In genomic region chr9:71910602-71911060, GRCh38 we compare ENCODE assay signal across 8 cellular contexts. TPM values are rescaled to one million over a fixed set of nuclear protein-coding genes. Genes with fewer than 3 reads are reported as not detected.
DNase-seq lines count a peak whose midpoint lies in the region; ATAC-seq, FAIRE-seq and TF ChIP-seq lines count a peak whose summit lies in the region.

No MANE protein-coding gene starts in this region.

- no peak for FAIRE-seq in H1 (lab: Jason Lieb, UNC)

- H3K27me3 ChIP-seq in NT2/D1 (ENCODE audit: insufficient read depth, insufficient read length) (no peaks in the 10 kb centered on the region), H1 (replicated peaks in 1 of 4; ENCODE audit: control insufficient read depth in 3 of 4, extremely low read depth in 1 of 4, insufficient read depth in 3 of 4, low read length in 3 of 4) (no peaks in the 10 kb centered on the region)

- ATAC-seq in HG02610 (IDR thresholded peaks at IDR 0.05; ENCODE audit: unreplicated experiment), result peak; percentile 8

- no peaks in the 10 kb centered on the region for H3K36me3 Mint-ChIP-seq in neural crest cell (ENCODE audit: low read depth)

- POLR2A ChIA-PET in H1 (lab: Charles Lee; ENCODE audit: partially characterized antibody), result interaction anchor here (0.8 to 3.6 kb wide), 29 partner anchors 9 to 141 kb away, joined by 3 to 73 read pairs (median 6); no protein-coding TSS in a partner anchor

- peaks cover 63 to 94% of the 10 kb centered on the region in 2 experiments for H3K79me2 ChIP-seq in H1 (ENCODE audit: control insufficient read depth in 1 of 2, insufficient read depth in 2 of 2, low read length in 2 of 2)

- H4K8ac ChIP-seq in H1 (ENCODE audit: extremely low read depth, insufficient read depth, low read length), result peak overlapping the region; percentile 98; the same call in 1 of the 2 replicates

- no peak for TF ChIP-seq EP300 in H1 (IDR thresholded peaks at IDR 0.05; ENCODE audit: borderline replicate concordance in 1 of 2, low read depth in 2 of 2, low read length in 2 of 2)

- H2BK12ac ChIP-seq in H1 (ENCODE audit: low read depth, low read length), result 0 out of 2 replicates have a peak overlapping the region, but pooled peaks have one; percentile 75

- H4K91ac ChIP-seq in H1 (replicated peaks; ENCODE audit: insufficient read length, low read length), result peak overlapping the region; percentile 65

- CTCF ChIA-PET in H1 (lab: Charles Lee; ENCODE audit: partially characterized antibody), result interaction anchor here (1.1 to 1.4 kb wide), 2 partner anchors 9 to 104 kb away, joined by 3 to 4 read pairs; no protein-coding TSS in a partner anchor

- H2AFZ ChIP-seq in H1 (ENCODE audit: low read length), result no peak overlapping the region

- peaks cover 15 to 19% of the 10 kb centered on the region in 2 experiments for H4K20me1 ChIP-seq in H1 (replicated peaks in 1 of 2; ENCODE audit: control insufficient read depth in 1 of 2, insufficient read depth in 2 of 2, low read length in 2 of 2)

- H3K4me1 Mint-ChIP-seq in neural crest cell, result peaks cover 56% of the 10 kb centered on the region

- no peak overlapping the region for H3K4ac ChIP-seq in H1 (replicated peaks; ENCODE audit: insufficient read length, low read depth, low read length)

- H3K4me3 Mint-ChIP-seq in neural crest cell, result peak overlapping the region; percentile 100

- no peak overlapping the region for H3K23ac ChIP-seq in H1 (ENCODE audit: insufficient read length)

- H3K18ac ChIP-seq in H1 (ENCODE audit: extremely low read depth, low read length), result peak overlapping the region; percentile 95

- peak overlapping the region; percentile 86 for H3K56ac ChIP-seq in H1 (replicated peaks; ENCODE audit: insufficient read length, low read depth, low read length)

- peak overlapping the region; percentile 95 for H2BK5ac ChIP-seq in H1 (ENCODE audit: low read depth, low read length)

- DNase-seq in DMS153 treated with DMSO at 0.1 percent for 48 hours (lab: John Stamatoyannopoulos, UW; ENCODE audit: unreplicated experiment), result peak; percentile 7
- DNase-seq in DMS153 (lab: John Stamatoyannopoulos, UW), result no peak
- DNase-seq in NT2/D1 (ENCODE audit: low read depth, low spot score), result no peak
- peak in 1 of 2 experiments; percentile 79 for DNase-seq in H1 (ENCODE audit: low read depth in 1 of 2, low spot score in 2 of 2)
- no peak for DNase-seq in neural crest cell (ENCODE audit: low read depth, low spot score)
- no peak for DNase-seq in iPS-NIHi7 (ENCODE audit: extremely low spot score)
- no peak for DNase-seq in NCI-H2196 (lab: John Stamatoyannopoulos, UW; ENCODE audit: unreplicated experiment)

- TF ChIP-seq POLR2A in H1 (IDR thresholded peaks at IDR 0.05; ENCODE audit: control extremely low read depth in 1 of 2, low read depth in 2 of 2, low read length in 2 of 2), result no peak

- no peaks in the 10 kb centered on the region for H3K4me1 ChIP-seq in NT2/D1 (ENCODE audit: insufficient read depth, insufficient read length)
- H3K4me1 ChIP-seq in H1 (replicated peaks in 1 of 4; ENCODE audit: control insufficient read depth in 3 of 4, insufficient read depth in 4 of 4, low read length in 3 of 4), result peaks cover 0 to 13% (median 3%) of the 10 kb centered on the region in 4 experiments; a peak in 5 of 7 replicates

- H4K5ac ChIP-seq in H1 (ENCODE audit: insufficient read length, low read depth, low read length), result peak overlapping the region; percentile 90

- peaks cover 8% of the 10 kb centered on the region for H3K23me2 ChIP-seq in H1 (ENCODE audit: low read depth, low read length)

- H3K79me1 ChIP-seq in H1 (ENCODE audit: low read depth, low read length), result no peaks in the 10 kb centered on the region; the same call in 1 of the 2 replicates

- peak overlapping the region; percentile 99 for H3K27ac Mint-ChIP-seq in neural crest cell (ENCODE audit: unreplicated experiment)

- H3K4me2 ChIP-seq in H1 (ENCODE audit: insufficient read depth in 1 of 2, low read depth in 2 of 2, low read length in 2 of 2), result peak overlapping the region; percentile 61 to 89

- no peaks in the 10 kb centered on the region for H3K27me3 Mint-ChIP-seq in neural crest cell (ENCODE audit: low read depth)

- no peak for TF ChIP-seq RAD21 in H1 (IDR thresholded peaks at IDR 0.05 in 1 of 2, conservative IDR thresholded peaks at IDR 0.05 in 1 of 2; ENCODE audit: low read depth in 2 of 2, low read length in 2 of 2)

- WGBS in H1 (ENCODE audit: extremely low coverage in 1 of 2, insufficient coverage in 1 of 2, insufficient read length in 1 of 2, insufficient replicate concordance in 2 of 2, low coverage in 1 of 2, low lambda C conversion rate in 2 of 2, missing lambda C conversion rate in 1 of 2), 2 experiments, result 1% methylated on average over 30 of the region's 62 CpGs; no CpG with 5 or more reads in 1 of the 2 experiments

- H2BK20ac ChIP-seq in H1 (ENCODE audit: low read length), result no peak overlapping the region

- peak overlapping the region; percentile 87 for H3K4me3 ChIP-seq in NT2/D1 (ENCODE audit: insufficient read length, low read depth)
- peak overlapping the region; percentile 63 to 98 (median 94) for H3K4me3 ChIP-seq in H1 (ENCODE audit: extremely low read depth in 1 of 4, insufficient read depth in 2 of 4, low read depth in 3 of 4, low read length in 4 of 4)

- no peaks in the 10 kb centered on the region for H3K9me3 ChIP-seq in NT2/D1 (ENCODE audit: insufficient read depth, low read length)
- H3K9me3 ChIP-seq in H1 (ENCODE audit: insufficient read depth in 2 of 2, low read depth in 1 of 2, low read length in 1 of 2), result no peaks in the 10 kb centered on the region

- no peak overlapping the region for H3K14ac ChIP-seq in H1 (ENCODE audit: insufficient read length)

- peak overlapping the region; percentile 72; the same call in 1 of the 2 replicates for H2BK15ac ChIP-seq in H1 (ENCODE audit: low read length)

- H2AK5ac ChIP-seq in H1 (ENCODE audit: low read depth, low read length), result no peak overlapping the region; the same call in 1 of the 2 replicates

- no peak for TF ChIP-seq CTCF in H1 (IDR thresholded peaks at IDR 0.05; ENCODE audit: control extremely low read depth in 1 of 3, insufficient read depth in 1 of 3, low read depth in 1 of 3, low read length in 3 of 3)
- TF ChIP-seq CTCF in neural crest cell (conservative IDR thresholded peaks at IDR 0.05), result no peak

- peaks cover 8% of the 10 kb centered on the region for H3K36me3 ChIP-seq in NT2/D1 (ENCODE audit: insufficient read depth, insufficient read length, low read length)
- H3K36me3 ChIP-seq in H1 (ENCODE audit: control insufficient read depth in 2 of 4, insufficient read depth in 4 of 4, low read length in 3 of 4), result peaks cover 0 to 9% (median 2%) of the 10 kb centered on the region in 4 experiments; a peak in 2 of 8 replicates

- peak overlapping the region; percentile 43 for H2BK120ac ChIP-seq in H1 (replicated peaks; ENCODE audit: low read depth, low read length)

- H3K27ac ChIP-seq in H1 (ENCODE audit: low read depth, low read length), result peak overlapping the region; percentile 89

- H3K9ac ChIP-seq in NT2/D1 (ENCODE audit: insufficient read length, low read depth) (peak overlapping the region; percentile 94), H1 (replicated peaks in 1 of 4; ENCODE audit: extremely low read depth in 1 of 4, low read depth in 3 of 4, low read length in 3 of 4) (peak overlapping the region; percentile 78 to 97 (median 85))

- H3K9me3 Mint-ChIP-seq in neural crest cell, result no peaks in the 10 kb centered on the region

TF ChIP-seq in H1, 55 proteins besides CTCF, POLR2A, EP300 and RAD21:
- TF ChIP-seq SIRT6 (IDR thresholded peaks at IDR 0.05; ENCODE audit: low read length) (no peak), ASH2L (IDR thresholded peaks at IDR 0.05; ENCODE audit: low read length) (peak; percentile 58), JUN (IDR thresholded peaks at IDR 0.05; ENCODE audit: low read depth, low read length) (no peak), CHD1 (IDR thresholded peaks at IDR 0.05; ENCODE audit: low read depth, low read length) (no peak), ZNF274 (IDR thresholded peaks at IDR 0.05; ENCODE audit: borderline replicate concordance, extremely low read depth, low read length) (no peak), CHD2 (IDR thresholded peaks at IDR 0.05; ENCODE audit: low read length) (no peak), SIN3A (conservative IDR thresholded peaks at IDR 0.05 in 1 of 2, IDR thresholded peaks at IDR 0.05 in 1 of 2; ENCODE audit: low read depth in 1 of 2, low read length in 2 of 2) (0 out of 4 replicates have a peak, but pooled peaks of 1 of the 2 experiments have one; percentile 3), RBBP5 (IDR thresholded peaks at IDR 0.05; ENCODE audit: borderline replicate concordance, low read depth, low read length) (peak; percentile 87; the same call in 1 of the 2 replicates), USF2 (IDR thresholded peaks at IDR 0.05; ENCODE audit: low read length) (no peak)

RNA-seq across cellular contexts. Expression of gene ABHD17B, which starts 0.4 kb away (rescaled TPM):
- 60.8 and 62.7 TPM in 2 replicates for total RNA-seq in H1 (2021; fragmentation: NEBNext Ultra II Directional; extraction: Animal tissue kit (Norgen Biotek cat#: 25700))
- 29.2 and 37.2 TPM in 2 replicates for polyA plus RNA-seq in H1 (2011; rRNA removed)
- 34.5 TPM for polyA plus RNA-seq in H1 (2011; cell fraction: cytosol; rRNA removed)
- polyA plus RNA-seq in H1 (2011; cell fraction: nucleus; rRNA removed), result 16.9 TPM
- polyA plus RNA-seq in H1 (2012, experiment 1 of 2), result 23.5 to 33.6 TPM (median 29.3 TPM) in 4 replicates
- 22.2 TPM for polyA plus RNA-seq in H1 (2012, experiment 2 of 2)
- 22.9 TPM for polyA plus RNA-seq in H1 (2013, experiment 1 of 2)
- 23.0 TPM for polyA plus RNA-seq in H1 (2013, experiment 2 of 2)
- 87.1 and 87.9 TPM in 2 replicates for polyA minus RNA-seq in H1 (2011; rRNA and poly(A)+ RNA removed)
- 41.2 TPM for polyA minus RNA-seq in H1 (2011; cell fraction: cytosol; rRNA and poly(A)+ RNA removed)
- polyA minus RNA-seq in H1 (2011; cell fraction: nucleus; rRNA and poly(A)+ RNA removed), result 45.4 TPM
- 42.1 and 42.5 TPM in 2 replicates for total RNA-seq in neural crest cell

RNA-seq across cellular contexts. Expression of gene C9orf85, which starts 0.8 kb away (rescaled TPM):
- total RNA-seq in H1 (2021; fragmentation: NEBNext Ultra II Directional; extraction: Animal tissue kit (Norgen Biotek cat#: 25700)), result 13.2 and 14.5 TPM in 2 replicates
- polyA plus RNA-seq in H1 (2011; rRNA removed), result 6.2 and 6.3 TPM in 2 replicates
- polyA plus RNA-seq in H1 (2011; cell fraction: cytosol; rRNA removed), result 10.3 TPM
- 7.5 TPM for polyA plus RNA-seq in H1 (2011; cell fraction: nucleus; rRNA removed)
- 7.9 to 16.3 TPM (median 10.0 TPM) in 4 replicates for polyA plus RNA-seq in H1 (2012, experiment 1 of 2)
- polyA plus RNA-seq in H1 (2012, experiment 2 of 2), result 3.6 TPM
- 12.1 TPM for polyA plus RNA-seq in H1 (2013, experiment 1 of 2)
- 13.5 TPM for polyA plus RNA-seq in H1 (2013, experiment 2 of 2)
- 3.2 and 4.7 TPM in 2 replicates for polyA minus RNA-seq in H1 (2011; rRNA and poly(A)+ RNA removed)
- polyA minus RNA-seq in H1 (2011; cell fraction: cytosol; rRNA and poly(A)+ RNA removed), result 7.3 TPM
- 12.0 TPM for polyA minus RNA-seq in H1 (2011; cell fraction: nucleus; rRNA and poly(A)+ RNA removed)
- total RNA-seq in neural crest cell, result 13.4 and 15.4 TPM in 2 replicates
